ENCODE assay signal across 8 cellular contexts in the genomic region with DNA sequence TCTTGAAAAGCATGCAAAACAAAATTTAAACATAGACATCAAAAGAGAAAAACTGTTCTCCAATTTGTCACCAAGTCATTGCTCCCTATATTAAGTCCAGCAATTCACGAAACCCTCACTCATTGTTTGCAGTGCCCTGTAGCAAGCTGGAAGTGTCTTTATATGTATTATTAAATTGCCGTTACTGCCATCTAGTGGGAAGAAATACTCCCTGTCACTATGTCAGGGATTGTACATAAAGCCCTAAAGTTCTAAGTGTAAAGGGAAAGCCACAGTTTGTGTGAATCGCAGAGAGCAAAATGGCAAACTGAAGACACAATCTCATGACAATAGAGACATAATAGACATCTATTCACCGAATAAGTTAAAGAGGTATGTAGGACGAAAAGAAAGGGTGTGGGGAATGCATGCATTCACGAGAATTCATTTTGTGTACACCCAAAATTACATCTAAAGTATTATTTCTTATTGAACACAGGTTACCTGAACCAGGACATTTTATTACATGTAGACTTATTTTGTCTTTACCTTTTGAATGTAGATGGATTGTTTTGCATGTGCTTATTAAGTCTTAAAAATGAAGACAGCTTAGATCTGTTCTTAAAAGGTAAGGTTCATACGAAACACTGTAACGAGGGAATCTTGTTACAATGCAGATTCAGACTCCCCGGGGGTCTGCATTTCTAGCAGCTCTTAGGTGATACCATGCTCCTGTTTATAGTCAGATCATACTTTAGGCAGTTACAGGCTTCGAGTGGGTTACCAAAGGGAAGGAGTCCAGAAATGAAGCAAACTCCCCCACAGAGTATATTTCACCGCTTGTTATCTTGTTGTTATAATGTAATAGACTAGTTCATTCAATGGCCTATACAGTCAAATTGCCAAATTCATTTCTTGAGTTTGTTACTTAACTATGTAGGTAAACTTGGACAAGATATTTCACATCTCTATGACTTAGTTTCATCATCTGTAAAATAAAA.
DNase-seq lines count a peak whose midpoint lies in the region; ATAC-seq and TF ChIP-seq lines count a peak whose summit lies in the region.

No MANE protein-coding gene starts in this region.

- H3K79me2 ChIP-seq in DOHH2 (ENCODE audit: control insufficient read depth, low read length), result no peaks in the 10 kb centered on the region
- no peaks in the 10 kb centered on the region for H3K79me2 ChIP-seq in mammary epithelial cell (ENCODE audit: insufficient read depth, low read length)

- no peaks in the 10 kb centered on the region for H3F3A ChIP-seq in DOHH2 (ENCODE audit: control insufficient read depth, insufficient read depth)

- TF ChIP-seq POLR2A in suprapubic skin (IDR thresholded peaks at IDR 0.05), result no peak

- WGBS in mammary epithelial cell (ENCODE audit: low coverage, missing lambda C conversion rate), result 38% methylated on average over 11 of the region's 11 CpGs
- 51% methylated on average over 11 of the region's 11 CpGs for WGBS in suprapubic skin

- H4K20me1 ChIP-seq in DOHH2 (ENCODE audit: control insufficient read depth, insufficient read depth, low read depth, low read length), result no peaks in the 10 kb centered on the region
- H4K20me1 ChIP-seq in mammary epithelial cell (ENCODE audit: insufficient read depth, low read length), result no peaks in the 10 kb centered on the region

- H3K36me3 ChIP-seq in DOHH2 (ENCODE audit: control insufficient read depth, low read length), result no peaks in the 10 kb centered on the region
- no peaks in the 10 kb centered on the region for H3K36me3 ChIP-seq in mammary epithelial cell (ENCODE audit: insufficient read depth, low read length)
- no peaks in the 10 kb centered on the region for H3K36me3 ChIP-seq in kidney epithelial cell (ENCODE audit: control insufficient read depth, insufficient read depth, low read length)
- no peaks in the 10 kb centered on the region for H3K36me3 ChIP-seq in suprapubic skin

- H2AFZ ChIP-seq in mammary epithelial cell (ENCODE audit: low read depth, low read length), result no peak overlapping the region

- BruUV-seq in mammary epithelial cell (replicated peaks; lab: Mats Ljungman, UMichigan), result no TSS peak

- no peak overlapping the region for H3K4me3 ChIP-seq in DOHH2 (ENCODE audit: low read length)
- H3K4me3 ChIP-seq in mammary epithelial cell (replicated peaks in 1 of 3; ENCODE audit: insufficient read depth in 1 of 3, low read depth in 2 of 3, low read length in 3 of 3), result no peak overlapping the region
- H3K4me3 ChIP-seq in kidney epithelial cell (ENCODE audit: low read depth, low read length), result no peak overlapping the region
- H3K4me3 ChIP-seq in suprapubic skin, result no peak overlapping the region

- dilution Hi-C loops in mammary epithelial cell (cut with HindIII; ENCODE audit: low sequenced_read_pairs), result no loop called here

- no peak for TF ChIP-seq EP300 in suprapubic skin (IDR thresholded peaks at IDR 0.05)

- H3K27me3 ChIP-seq in DOHH2 (ENCODE audit: control insufficient read depth, low read length) (no peaks in the 10 kb centered on the region), mammary epithelial cell (ENCODE audit: insufficient read depth, low read length) (no peaks in the 10 kb centered on the region), kidney epithelial cell (ENCODE audit: control insufficient read depth, insufficient read depth, low read length) (no peaks in the 10 kb centered on the region), suprapubic skin (no peaks in the 10 kb centered on the region)

- ATAC-seq in GM19468 (IDR thresholded peaks at IDR 0.05; ENCODE audit: extremely low read depth, unreplicated experiment) (peak; percentile 73), HG03565 (IDR thresholded peaks at IDR 0.05; ENCODE audit: unreplicated experiment) (peak; percentile 95)

- H3K4me2 ChIP-seq in DOHH2 (ENCODE audit: low read length) (no peak overlapping the region), mammary epithelial cell (ENCODE audit: insufficient read depth, low read depth, low read length) (no peak overlapping the region)

- no peak overlapping the region for H3K9ac ChIP-seq in mammary epithelial cell (ENCODE audit: insufficient read depth, low read length)

- CTCF ChIA-PET in mammary epithelial cell (lab: Charles Lee; ENCODE audit: low non-redundant PET), result interaction anchor here (0.6 to 0.7 kb wide), 2 partner anchors 102 to 309 kb away, joined by 3 to 4 read pairs; no protein-coding TSS in a partner anchor

- H3K4me1 ChIP-seq in DOHH2 (ENCODE audit: control insufficient read depth, low read length) (no peaks in the 10 kb centered on the region), mammary epithelial cell (ENCODE audit: insufficient read depth, low read length) (no peaks in the 10 kb centered on the region), suprapubic skin (no peaks in the 10 kb centered on the region)

- intact Hi-C loops in mammary epithelial cell (cut with micrococcal nuclease), result loop anchor here (1.0 to 2.0 kb wide), 4 partner anchors 248 to 436 kb away; no protein-coding TSS in a partner anchor

- H3K9me3 ChIP-seq in DOHH2 (ENCODE audit: control insufficient read depth, insufficient read depth, low read length) (no peaks in the 10 kb centered on the region), mammary epithelial cell (replicated peaks; ENCODE audit: insufficient read depth, low read length) (no peaks in the 10 kb centered on the region), suprapubic skin (no peaks in the 10 kb centered on the region)

- H3K9me2 ChIP-seq in DOHH2 (replicated peaks; ENCODE audit: control insufficient read depth, low read length), result no peaks in the 10 kb centered on the region

- in situ Hi-C loops in mammary epithelial cell (cut with MboI; ENCODE audit: low sequenced_read_pairs in 2 of 2), result no loop called here

- DNase-seq in NCI-H748 (lab: John Stamatoyannopoulos, UW; ENCODE audit: unreplicated experiment) (peak; percentile 53), mammary epithelial cell (peak; percentile 56), kidney epithelial cell (ENCODE audit: low read depth) (peak; percentile 32), suprapubic skin (ENCODE audit: low spot score in 2 of 2) (no peak), epidermal melanocyte (ENCODE audit: insufficient read length, low spot score) (no peak)

- TF ChIP-seq CTCF in DOHH2 (IDR thresholded peaks at IDR 0.05; ENCODE audit: low read depth, low read length, poor library complexity, severe bottlenecking) (peak; percentile 68), mammary epithelial cell (conservative IDR thresholded peaks at IDR 0.05 in 1 of 2, IDR thresholded peaks at IDR 0.05 in 1 of 2; ENCODE audit: extremely low read depth in 1 of 2, insufficient read depth in 1 of 2, low read depth in 1 of 2, low read length in 2 of 2) (peak; percentile 69 to 73), kidney epithelial cell (IDR thresholded peaks at IDR 0.05; ENCODE audit: insufficient read depth, low read length, poor library complexity, severe bottlenecking) (peak; percentile 62), suprapubic skin (IDR thresholded peaks at IDR 0.05) (peak; percentile 45 to 57)

- H3K27ac ChIP-seq in DOHH2 (ENCODE audit: low read depth, low read length) (no peak overlapping the region), mammary epithelial cell (ENCODE audit: insufficient read depth, low read depth, low read length) (no peak overlapping the region), suprapubic skin (no peak overlapping the region)

Comparison
In these comparisons a context has a peak if more than half of its experiments do, and no peak if none do; other contexts are left out.
1. DNase-seq: peak in NCI-H748 (single experiment), mammary epithelial cell (single experiment) and kidney epithelial cell (single experiment); none in suprapubic skin (0 of 2) and epidermal melanocyte (single experiment).
2. Peak in every context shown above with its lines, with median percentiles within 50 percentile points of each other: CTCF ChIP-seq.